17 cellular contexts compared by ENCODE assay signal in genomic region chr11:35761887-35762286, GRCh38.
"Had no signal": no experiment of that assay in that cellular context is flagged by ENCODE, and none has a peak within 500 bp of the region (broad histone marks: within the 10 kb centered on the region; RNA-seq: fewer than 3 reads in every experiment).

No MANE protein-coding gene starts in this region.

- H3K27ac Mint-ChIP-seq: nephron progenitor cell, type B pancreatic cell had no signal

- H3K9me3 ChIP-seq: esophagus muscularis mucosa, gastrocnemius medialis, left lung, lower lobe of right lung had no signal

- H3K27ac ChIP-seq: epithelial cell of prostate, esophagus muscularis mucosa, gastrocnemius medialis, heart right ventricle, left lung, lower lobe of right lung had no signal

- H3K4me1 ChIP-seq: left lung had no signal

- FAIRE-seq: urothelium cell line had no signal

- H3K4me3 Mint-ChIP-seq: effector memory CD8-positive, alpha-beta T cell; nephron progenitor cell; type B pancreatic cell had no signal

- ATAC-seq: effector memory CD8-positive, alpha-beta T cell; gastrocnemius medialis; heart right ventricle; left lung; lower lobe of right lung; naive thymus-derived CD4-positive, alpha-beta T cell had no signal

- H3K27me3 Mint-ChIP-seq: effector memory CD8-positive, alpha-beta T cell; naive thymus-derived CD4-positive, alpha-beta T cell; type B pancreatic cell had no signal

- H3K36me3 ChIP-seq: esophagus muscularis mucosa, gastrocnemius medialis, heart right ventricle, left lung, lower lobe of right lung had no signal

- H3K27me3 ChIP-seq: esophagus muscularis mucosa, gastrocnemius medialis, heart right ventricle, left lung had no signal

- H3K4me3 ChIP-seq: esophagus muscularis mucosa, gastrocnemius medialis, heart right ventricle, left lung, lower lobe of right lung, smooth muscle cell had no signal

- DNase-seq: effector memory CD8-positive, alpha-beta T cell; gastrocnemius medialis; heart right ventricle; islet precursor cell; left lung; lower lobe of right lung; mesendoderm; naive thymus-derived CD4-positive, alpha-beta T cell; nephron progenitor cell; right cardiac atrium; stimulated activated CD4-positive, alpha-beta T cell treated with anti-CD3 and anti-CD28 coated beads, Interleukin-2, amount 100 ng/mL, for 48 hours; stimulated activated naive CD4-positive, alpha-beta T cell treated with Interleukin-2 at 50 U/mL for 16 hours had no signal

- H3K9me3 Mint-ChIP-seq: effector memory CD8-positive, alpha-beta T cell had no signal
